19 cellular contexts compared by ENCODE assay signal in the genomic region with DNA sequence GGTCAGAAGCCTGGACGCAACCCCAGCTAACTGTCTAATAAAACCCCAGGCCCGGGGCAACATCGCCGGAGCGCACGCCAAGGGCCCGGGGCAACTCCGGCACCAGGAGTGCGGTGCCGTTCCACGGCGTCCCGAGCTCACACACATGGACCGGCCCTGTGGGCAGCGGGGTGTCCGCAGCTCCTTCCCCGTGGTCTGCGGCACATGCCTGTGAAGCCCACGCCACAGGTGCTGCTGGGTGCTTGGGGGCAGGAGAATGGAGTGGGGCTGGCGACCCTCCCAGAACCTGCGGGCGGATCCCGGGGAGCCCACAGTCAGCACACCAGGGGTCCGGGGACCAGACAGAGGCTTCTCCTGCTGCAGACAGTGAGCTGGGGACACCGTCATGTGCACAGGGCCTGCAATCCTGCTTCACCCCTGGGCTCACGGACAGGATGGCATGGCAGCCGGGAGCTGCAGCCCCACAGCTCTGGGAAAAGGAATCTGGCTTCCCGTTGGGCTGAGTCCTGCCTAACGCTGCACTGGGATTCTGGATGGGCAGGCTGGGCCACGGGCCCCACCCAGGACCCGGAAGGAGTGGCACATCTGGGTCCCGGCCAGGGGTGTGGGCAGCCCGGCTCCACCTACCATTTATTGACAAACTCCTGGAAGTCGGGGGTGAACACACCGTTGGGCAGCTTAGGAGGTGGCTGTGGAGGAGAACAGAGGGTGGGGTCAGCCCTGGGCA. TPM values are rescaled to one million over a fixed set of nuclear protein-coding genes. Genes with fewer than 3 reads are reported as not detected.
DNase-seq lines count a peak whose midpoint lies in the region; ATAC-seq and TF ChIP-seq lines count a peak whose summit lies in the region.
"Had no signal": no experiment of that assay in that cellular context is flagged by ENCODE, and none has a peak within 500 bp of the region (broad histone marks: within the 10 kb centered on the region; RNA-seq: fewer than 3 reads in every experiment).

No MANE protein-coding gene starts in this region.

- no peaks in the 10 kb centered on the region for H3K9me3 ChIP-seq in PC-3 (ENCODE audit: low read length)
- no peaks in the 10 kb centered on the region for H3K9me3 ChIP-seq in esophagus (ENCODE audit: control insufficient read depth in 2 of 2, insufficient read depth in 1 of 2, low read depth in 1 of 2, low read length in 1 of 2)
- H3K9me3 ChIP-seq in osteoblast (ENCODE audit: low read depth, low read length), result no peaks in the 10 kb centered on the region
- H3K9me3 ChIP-seq: SJSA1 had no signal

- H3K4me2 ChIP-seq in PC-3 (ENCODE audit: low read length) (no peak overlapping the region), osteoblast (ENCODE audit: insufficient read depth, low read length) (no peak overlapping the region)
- H3K4me2 ChIP-seq: GM23338, PC-9 had no signal

- no peaks in the 10 kb centered on the region for H3K79me2 ChIP-seq in PC-3 (ENCODE audit: low read length)
- H3K79me2 ChIP-seq in osteoblast (ENCODE audit: insufficient read depth, low read length), result no peaks in the 10 kb centered on the region

- POLR2A ChIA-PET in PC-3 (lab: Charles Lee; ENCODE audit: unreplicated experiment), result no interaction called here

- H3K27ac ChIP-seq in PC-3 (ENCODE audit: low read length) (no peak overlapping the region), esophagus (ENCODE audit: low read depth in 2 of 2, low read length in 1 of 2) (peak overlapping the region; percentile 90 to 92), osteoblast (ENCODE audit: low read depth, low read length) (no peak overlapping the region)
- H3K27ac ChIP-seq: PC-9, SJSA1 had no signal

- H3K9me2 ChIP-seq in PC-3 (replicated peaks; ENCODE audit: low read length), result no peaks in the 10 kb centered on the region

- CTCF ChIA-PET in PC-3 (lab: Charles Lee), result no interaction called here

- H3K27me3 ChIP-seq in PC-3 (ENCODE audit: low read length) (no peaks in the 10 kb centered on the region), esophagus (ENCODE audit: control insufficient read depth in 1 of 2, insufficient read depth in 2 of 2, low read length in 2 of 2) (no peaks in the 10 kb centered on the region), osteoblast (ENCODE audit: insufficient read depth, low read length) (no peaks in the 10 kb centered on the region)
- H3K27me3 ChIP-seq: SJSA1 had no signal

- H3K4me3 ChIP-seq in PC-3 (ENCODE audit: low read length), result no peak overlapping the region
- H3K4me3 ChIP-seq in esophagus (ENCODE audit: low read depth in 1 of 2, low read length in 2 of 2), result peak overlapping the region in 1 of 2 donors; percentile 29
- no peak overlapping the region for H3K4me3 ChIP-seq in osteoblast (ENCODE audit: insufficient read depth, low read length)
- H3K4me3 ChIP-seq: GM23338, PC-9, SJSA1 had no signal

- H3K9ac ChIP-seq in PC-3 (ENCODE audit: low read length), result no peak overlapping the region

- TF ChIP-seq CTCF in PC-3 (conservative IDR thresholded peaks at IDR 0.05; ENCODE audit: low read depth, low read length), result no peak
- TF ChIP-seq CTCF in osteoblast (IDR thresholded peaks at IDR 0.05; ENCODE audit: extremely low read depth, low read depth, low read length), result no peak

- ATAC-seq in PC-3 (peak; percentile 42), HG03159 (IDR thresholded peaks at IDR 0.05; ENCODE audit: unreplicated experiment) (no peak), GM19023 (IDR thresholded peaks at IDR 0.05; ENCODE audit: unreplicated experiment) (no peak), GM21528 (IDR thresholded peaks at IDR 0.05; ENCODE audit: low FRiP score, unreplicated experiment) (no peak)
- ATAC-seq: GM23338, HCT116 had no signal

- no TSS peak for BruUV-seq in PC-3 (replicated peaks; lab: Mats Ljungman, UMichigan)

- no peaks in the 10 kb centered on the region for H3K36me3 ChIP-seq in PC-3 (ENCODE audit: low read depth, low read length)
- peaks cover 0 to 31% of the 10 kb centered on the region in 2 donors for H3K36me3 ChIP-seq in esophagus (ENCODE audit: control insufficient read depth in 2 of 2, insufficient read depth in 2 of 2, low read length in 1 of 2)
- peaks cover 23% of the 10 kb centered on the region for H3K36me3 ChIP-seq in osteoblast (ENCODE audit: insufficient read depth, low read length)

- DNase-seq in PC-3 (no peak), osteoblast (ENCODE audit: insufficient read length, low spot score, missing footprints) (peak; percentile 71), GM19238 (ENCODE audit: insufficient read length, low spot score) (no peak)
- DNase-seq: ACHN, DMS79 treated with DMSO at 0.1 percent for 48 hours, NCI-H1048, NCI-H1436 treated with DMSO at 0.1 percent for 48 hours, NCI-H2029, NCI-H345, NCI-H524 treated with DMSO at 0.1 percent for 48 hours, PC-9 had no signal

- H4K20me1 ChIP-seq in PC-3 (ENCODE audit: low read length) (no peaks in the 10 kb centered on the region), osteoblast (ENCODE audit: insufficient read depth, low read length) (no peaks in the 10 kb centered on the region)

- intact Hi-C loops in PC-3 (cut with micrococcal nuclease), result no loop called here

- no peak overlapping the region for H2AFZ ChIP-seq in PC-3 (ENCODE audit: low read length)
- no peak overlapping the region for H2AFZ ChIP-seq in osteoblast (ENCODE audit: low read length)
- H2AFZ ChIP-seq: GM23338, PC-9 had no signal

- H3F3A ChIP-seq in PC-3 (ENCODE audit: low read length, unreplicated experiment), result no peaks in the 10 kb centered on the region

- 73 to 83% methylated on average over 35 of the region's 35 CpGs for WGBS in esophagus, 2 donors

- H3K4me1 ChIP-seq in PC-3 (ENCODE audit: insufficient read depth, low read length), result no peaks in the 10 kb centered on the region
- peaks cover 0 to 15% of the 10 kb centered on the region in 2 donors for H3K4me1 ChIP-seq in esophagus (ENCODE audit: control insufficient read depth in 2 of 2, insufficient read depth in 2 of 2, low read length in 1 of 2)
- H3K4me1 ChIP-seq in osteoblast (ENCODE audit: insufficient read depth, low read length), result peaks cover 3% of the 10 kb centered on the region
- H3K4me1 ChIP-seq: SJSA1 had no signal

RNA-seq across cellular contexts. Expression of gene ZBTB7A, which starts 28.2 kb away (rescaled TPM):
- total RNA-seq in PC-3 (2014; rRNA removed), result 16.7 and 40.2 TPM in 2 replicates
- polyA plus RNA-seq in esophagus, result 10 to 100 TPM; 22.4 to 29.7 TPM
- total RNA-seq in osteoblast, result 38.6 and 42.7 TPM in 2 replicates

RNA-seq across cellular contexts. Expression of gene MAP2K2, which starts 29.0 kb away (rescaled TPM):
- total RNA-seq in PC-3 (2014; rRNA removed) (229 and 360 TPM in 2 replicates), osteoblast (221 and 233 TPM in 2 replicates)
- polyA plus RNA-seq in esophagus, result 100 to 1,000 TPM; 120 to 127 TPM

RNA-seq across cellular contexts. Expression of gene CREB3L3, which starts 58.5 kb away (rescaled TPM):
- not detected in 2 replicates for total RNA-seq in PC-3 (2014; rRNA removed)
- polyA plus RNA-seq in esophagus, result not detected
- not detected in 2 replicates for total RNA-seq in osteoblast
- total RNA-seq: GM23338, PC-9, SJSA1 had no signal
- polyA plus RNA-seq: CD14-positive monocyte had no signal

Comparison
In these comparisons a context has a peak if more than half of its experiments do, and no peak if none do; other contexts are left out.
1. H3K27ac ChIP-seq: peak in esophagus (2 of 2); none in PC-3 (single experiment) and osteoblast (single experiment).